Comparison of ENCODE assay signal across 17 cellular contexts in genomic region chr15:53128652-53129051, GRCh38.
DNase-seq lines count a peak whose midpoint lies in the region; ATAC-seq and TF ChIP-seq lines count a peak whose summit lies in the region.
"Had no signal": no experiment of that assay in that cellular context is flagged by ENCODE, and none has a peak within 500 bp of the region (broad histone marks: within the 10 kb centered on the region; RNA-seq: fewer than 3 reads in every experiment).

No MANE protein-coding gene starts in this region.

- no peaks in the 10 kb centered on the region for H3K9me3 Mint-ChIP-seq in neural progenitor cell
- H3K9me3 Mint-ChIP-seq: CD4-positive, alpha-beta T cell had no signal

- peaks cover 17% of the 10 kb centered on the region for H3F3A ChIP-seq in neural progenitor cell (ENCODE audit: low read depth)

- no peak overlapping the region for H3K27ac Mint-ChIP-seq in neural progenitor cell
- H3K27ac Mint-ChIP-seq: B cell; CD4-positive, alpha-beta T cell had no signal

- H3K27me3 Mint-ChIP-seq in neural progenitor cell (ENCODE audit: insufficient read depth, low read depth), result no peaks in the 10 kb centered on the region
- H3K27me3 Mint-ChIP-seq: B cell; CD4-positive, alpha-beta T cell had no signal

- H3K4me3 ChIP-seq in DND-41 (ENCODE audit: low read depth in 1 of 2, low read length in 2 of 2) (no peak overlapping the region), RWPE2 (ENCODE audit: severe bottlenecking) (no peak overlapping the region), esophagus muscularis mucosa (no peak overlapping the region), neural progenitor cell (no peak overlapping the region)
- H3K4me3 ChIP-seq: HAP-1, K562 had no signal

- no peak overlapping the region for H3K4me2 ChIP-seq in DND-41 (ENCODE audit: insufficient read depth, low read length)
- H3K4me2 ChIP-seq in neural progenitor cell, result peak overlapping the region; percentile 33

- H3K9ac ChIP-seq in DND-41 (ENCODE audit: low read depth, low read length), result no peak overlapping the region
- H3K9ac ChIP-seq in neural progenitor cell, result no peak overlapping the region

- DNase-seq in DND-41, result no peak
- DNase-seq in RWPE2 (ENCODE audit: low spot score), result no peak
- peak; percentile 53 for DNase-seq in esophagus muscularis mucosa (ENCODE audit: extremely low spot score)
- no peak for DNase-seq in neural progenitor cell (ENCODE audit: low spot score)
- DNase-seq in Right ventricle myocardium inferior (ENCODE audit: missing footprints), result no peak
- DNase-seq: Caco-2; CD4-positive, alpha-beta T cell; DMS79; GF-D8; IMR-90 had no signal

- WGBS in esophagus muscularis mucosa, result 34% methylated on average over 5 of the region's 5 CpGs

- no peak overlapping the region for H3K4me3 Mint-ChIP-seq in neural progenitor cell
- H3K4me3 Mint-ChIP-seq: B cell; CD4-positive, alpha-beta T cell had no signal

- H4K20me1 ChIP-seq in DND-41 (ENCODE audit: insufficient read depth, low read length) (no peaks in the 10 kb centered on the region), neural progenitor cell (ENCODE audit: low read depth) (no peaks in the 10 kb centered on the region)

- intact Hi-C loops in esophagus muscularis mucosa (cut with DNase I) (no loop called here), Right ventricle myocardium inferior (cut with DNase I) (no loop called here)

- ATAC-seq in DND-41 (ENCODE audit: insufficient read depth, low read depth) (no peak), RWPE2 (ENCODE audit: low read depth) (peak; percentile 31; the same call in 1 of the 3 replicates), Right ventricle myocardium inferior (no peak), HG02610 (IDR thresholded peaks at IDR 0.05; ENCODE audit: unreplicated experiment) (no peak), GM19035 (IDR thresholded peaks at IDR 0.05; ENCODE audit: unreplicated experiment) (no peak)
- ATAC-seq: K562 had no signal

- H2AFZ ChIP-seq in DND-41 (ENCODE audit: low read depth, low read length) (0 out of 2 replicates have a peak overlapping the region, but pooled peaks have one; percentile 36), neural progenitor cell (replicated peaks) (no peak overlapping the region)

- H3K9me3 ChIP-seq in DND-41 (ENCODE audit: insufficient read depth, low read length, severe bottlenecking), result no peaks in the 10 kb centered on the region
- no peaks in the 10 kb centered on the region for H3K9me3 ChIP-seq in RWPE2 (ENCODE audit: severe bottlenecking)
- H3K9me3 ChIP-seq in esophagus muscularis mucosa, result no peaks in the 10 kb centered on the region
- H3K9me3 ChIP-seq in neural progenitor cell (ENCODE audit: low read depth), result no peaks in the 10 kb centered on the region
- H3K9me3 ChIP-seq: Caco-2, HAP-1 had no signal

- no peak for TF ChIP-seq CTCF in DND-41 (IDR thresholded peaks at IDR 0.05; ENCODE audit: borderline replicate concordance, extremely low read depth, low read length, poor library complexity, severe bottlenecking)
- TF ChIP-seq CTCF in RWPE2 (IDR thresholded peaks at IDR 0.05; ENCODE audit: poor library complexity, severe bottlenecking), result no peak
- no peak for TF ChIP-seq CTCF in esophagus muscularis mucosa (IDR thresholded peaks at IDR 0.05)
- no peak for TF ChIP-seq CTCF in neural progenitor cell (IDR thresholded peaks at IDR 0.05)

- no peak for TF ChIP-seq EP300 in esophagus muscularis mucosa (IDR thresholded peaks at IDR 0.05)

- H3K27ac ChIP-seq in DND-41 (ENCODE audit: low read length) (peak overlapping the region; percentile 45; the same call in 1 of the 2 replicates), RWPE2 (ENCODE audit: poor library complexity, severe bottlenecking) (no peak overlapping the region), esophagus muscularis mucosa (replicated peaks in 1 of 4) (no peak overlapping the region), neural progenitor cell (no peak overlapping the region)
- H3K27ac ChIP-seq: C4-2B, HL-60 had no signal

- H3K4me1 ChIP-seq in DND-41 (ENCODE audit: insufficient read depth, low read length) (peaks cover 37% of the 10 kb centered on the region), RWPE2 (ENCODE audit: insufficient read depth, poor library complexity, severe bottlenecking) (peaks cover 3% of the 10 kb centered on the region), esophagus muscularis mucosa (no peaks in the 10 kb centered on the region), neural progenitor cell (peaks cover 16% of the 10 kb centered on the region)
- H3K4me1 ChIP-seq: Caco-2, HAP-1 had no signal

- no peaks in the 10 kb centered on the region for H3K79me2 ChIP-seq in DND-41 (ENCODE audit: insufficient read depth, low read length)
- no peaks in the 10 kb centered on the region for H3K79me2 ChIP-seq in neural progenitor cell (ENCODE audit: low read depth)

- H3K36me3 ChIP-seq in DND-41 (ENCODE audit: insufficient read depth, low read length) (no peaks in the 10 kb centered on the region), RWPE2 (ENCODE audit: low read depth) (no peaks in the 10 kb centered on the region), esophagus muscularis mucosa (no peaks in the 10 kb centered on the region), neural progenitor cell (no peaks in the 10 kb centered on the region)
- H3K36me3 ChIP-seq: HAP-1 had no signal

- no peaks in the 10 kb centered on the region for H3K36me3 Mint-ChIP-seq in neural progenitor cell

- H3K27me3 ChIP-seq in DND-41 (ENCODE audit: insufficient read depth, low read length, poor library complexity) (no peaks in the 10 kb centered on the region), RWPE2 (ENCODE audit: insufficient read depth, poor library complexity, severe bottlenecking) (peaks cover 13% of the 10 kb centered on the region), esophagus muscularis mucosa (no peaks in the 10 kb centered on the region), neural progenitor cell (no peaks in the 10 kb centered on the region)

- no peak for TF ChIP-seq POLR2A in esophagus muscularis mucosa (IDR thresholded peaks at IDR 0.05; ENCODE audit: low read depth)

- peaks cover 35% of the 10 kb centered on the region for H3K4me1 Mint-ChIP-seq in neural progenitor cell
